In the genomic region with DNA sequence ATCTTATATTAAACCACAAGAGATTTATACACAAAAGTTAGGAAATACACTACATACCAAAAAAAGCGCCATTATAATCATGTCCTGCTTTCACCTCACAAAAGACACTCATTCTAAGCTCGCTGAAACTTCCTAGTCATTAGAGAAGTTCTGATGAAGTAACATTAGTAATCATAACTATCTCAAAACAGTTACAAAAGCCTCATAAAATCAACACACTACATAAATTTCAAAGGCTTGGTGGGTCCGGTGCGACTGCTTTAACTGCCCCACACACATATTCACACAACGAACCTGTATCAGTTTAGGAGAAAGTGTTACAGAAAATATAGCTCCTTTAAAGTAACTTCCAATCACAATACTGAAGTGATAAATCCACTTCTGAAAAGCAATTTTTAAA, we compare ENCODE assay signal across 9 cellular contexts. TPM values are rescaled to one million over a fixed set of nuclear protein-coding genes. Genes with fewer than 3 reads are reported as not detected.
DNase-seq lines count a peak whose midpoint lies in the region; ATAC-seq, FAIRE-seq and TF ChIP-seq lines count a peak whose summit lies in the region.
"Had no signal": no experiment of that assay in that cellular context is flagged by ENCODE, and none has a peak within 500 bp of the region (broad histone marks: within the 10 kb centered on the region; RNA-seq: fewer than 3 reads in every experiment).

No MANE protein-coding gene starts in this region.

- H4K91ac ChIP-seq in H1 (replicated peaks; ENCODE audit: insufficient read length, low read length) (no peak overlapping the region), neuronal stem cell (ENCODE audit: low read depth, low read length, poor library complexity) (no peak overlapping the region)

- TF ChIP-seq POLR2A in H1 (IDR thresholded peaks at IDR 0.05; ENCODE audit: control extremely low read depth in 1 of 2, low read depth in 2 of 2, low read length in 2 of 2), result no peak

- CTCF ChIA-PET in PC-3 (lab: Charles Lee), result no interaction called here
- CTCF ChIA-PET in H1 (lab: Charles Lee; ENCODE audit: partially characterized antibody), result interaction anchor here (0.6 to 0.7 kb wide), 2 partner anchors 623 to 710 kb away, joined by 3 to 4 read pairs; no protein-coding TSS in a partner anchor

- peaks cover 2% of the 10 kb centered on the region; the same call in 1 of the 2 replicates for H3K36me3 ChIP-seq in PC-3 (ENCODE audit: low read depth, low read length)
- peaks cover 0 to 13% (median 0%) of the 10 kb centered on the region in 4 experiments; a peak in 2 of 8 replicates for H3K36me3 ChIP-seq in H1 (ENCODE audit: control insufficient read depth in 2 of 4, insufficient read depth in 4 of 4, low read length in 3 of 4)
- peaks cover 0 to 49% of the 10 kb centered on the region in 2 donors for H3K36me3 ChIP-seq in neuronal stem cell (replicated peaks in 1 of 2; ENCODE audit: control insufficient read depth in 2 of 2, insufficient read depth in 2 of 2, low read length in 2 of 2)

- no peaks in the 10 kb centered on the region for H3K9me2 ChIP-seq in PC-3 (replicated peaks; ENCODE audit: low read length)

- peak overlapping the region; percentile 89 for H3K4me3 ChIP-seq in PC-3 (ENCODE audit: low read length)
- H3K4me3 ChIP-seq in H1 (ENCODE audit: extremely low read depth in 1 of 4, insufficient read depth in 2 of 4, low read depth in 3 of 4, low read length in 4 of 4), result peak overlapping the region; percentile 66 to 98 (median 81); a peak in 7 of 8 replicates
- H3K4me3 ChIP-seq in neuronal stem cell (ENCODE audit: low read length in 2 of 2), result peak overlapping the region; percentile 63 to 78

- H4K5ac ChIP-seq in H1 (ENCODE audit: insufficient read length, low read depth, low read length), result peak overlapping the region; percentile 62

- H4K20me1 ChIP-seq in PC-3 (ENCODE audit: low read length) (0 out of 2 replicates have a peak, but pooled peaks cover 9% of the 10 kb centered on the region), H1 (replicated peaks in 1 of 2; ENCODE audit: control insufficient read depth in 1 of 2, insufficient read depth in 2 of 2, low read length in 2 of 2) (peaks cover 3 to 8% of the 10 kb centered on the region in 2 experiments)

- no peak overlapping the region for H3K56ac ChIP-seq in H1 (replicated peaks; ENCODE audit: insufficient read length, low read depth, low read length)

- H2AK5ac ChIP-seq in H1 (ENCODE audit: low read depth, low read length), result no peak overlapping the region
- no peak overlapping the region for H2AK5ac ChIP-seq in neuronal stem cell (ENCODE audit: low read depth, low read length)

- WGBS in H1 (ENCODE audit: extremely low coverage in 1 of 2, insufficient coverage in 1 of 2, insufficient read length in 1 of 2, insufficient replicate concordance in 2 of 2, low coverage in 1 of 2, low lambda C conversion rate in 2 of 2, missing lambda C conversion rate in 1 of 2), 2 experiments, result 18% methylated on average over 5 of the region's 5 CpGs; no CpG with 5 or more reads in 1 of the 2 experiments
- no CpG with 5 or more reads among the region's 5 CpGs for WGBS in neuronal stem cell (ENCODE audit: extremely low coverage in 2 of 2, insufficient read length in 2 of 2, insufficient replicate concordance in 1 of 2), 2 donors

- FAIRE-seq in H1 (lab: Jason Lieb, UNC), result no peak
- FAIRE-seq: G401.6 had no signal

- no peak overlapping the region for H4K8ac ChIP-seq in H1 (ENCODE audit: extremely low read depth, insufficient read depth, low read length)
- H4K8ac ChIP-seq in neuronal stem cell (ENCODE audit: low read depth, low read length), result no peak overlapping the region

- H2BK12ac ChIP-seq in H1 (ENCODE audit: low read depth, low read length) (no peak overlapping the region), neuronal stem cell (ENCODE audit: low read length) (no peak overlapping the region)

- H2BK120ac ChIP-seq in H1 (replicated peaks; ENCODE audit: low read depth, low read length), result no peak overlapping the region
- H2BK120ac ChIP-seq in neuronal stem cell (ENCODE audit: low read depth, low read length), result no peak overlapping the region

- H3K4ac ChIP-seq in H1 (replicated peaks; ENCODE audit: insufficient read length, low read depth, low read length) (no peak overlapping the region), neuronal stem cell (ENCODE audit: low read length) (no peak overlapping the region)

- DNase-seq in NCI-H446 treated with DMSO at 0.1 percent for 48 hours (lab: John Stamatoyannopoulos, UW) (peak; percentile 5), NCI-H446 (lab: John Stamatoyannopoulos, UW) (no peak), PC-3 (no peak), H1 (ENCODE audit: low read depth in 1 of 2, low spot score in 2 of 2) (no peak), neuronal stem cell (ENCODE audit: low spot score) (no peak)
- no peak for DNase-seq in effector CD8-positive, alpha-beta T cell (lab: John Stamatoyannopoulos, UW)

- H3K27ac ChIP-seq in PC-3 (ENCODE audit: low read length) (peak overlapping the region; percentile 43), H1 (ENCODE audit: low read depth, low read length) (no peak overlapping the region), neuronal stem cell (replicated peaks; ENCODE audit: low read length) (no peak overlapping the region)

- no peaks in the 10 kb centered on the region for H3K9me3 ChIP-seq in PC-3 (ENCODE audit: low read length)
- no peaks in the 10 kb centered on the region for H3K9me3 ChIP-seq in H1 (ENCODE audit: insufficient read depth in 2 of 2, low read depth in 1 of 2, low read length in 1 of 2)
- peaks cover 0 to 35% of the 10 kb centered on the region in 2 donors for H3K9me3 ChIP-seq in neuronal stem cell (replicated peaks in 1 of 2; ENCODE audit: control insufficient read depth in 2 of 2, insufficient read depth in 1 of 2, low read depth in 1 of 2, low read length in 2 of 2)

- BruUV-seq in PC-3 (replicated peaks; lab: Mats Ljungman, UMichigan), result TSS peak; percentile 39

- no peak overlapping the region for H2BK15ac ChIP-seq in H1 (ENCODE audit: low read length)
- no peak overlapping the region for H2BK15ac ChIP-seq in neuronal stem cell (ENCODE audit: low read length)

- H3K79me1 ChIP-seq in H1 (ENCODE audit: low read depth, low read length), result no peaks in the 10 kb centered on the region
- H3K79me1 ChIP-seq in neuronal stem cell (ENCODE audit: low read depth, low read length), result no peaks in the 10 kb centered on the region

- TF ChIP-seq EP300 in H1 (IDR thresholded peaks at IDR 0.05; ENCODE audit: borderline replicate concordance in 1 of 2, low read depth in 2 of 2, low read length in 2 of 2), result no peak

- TF ChIP-seq RAD21 in H1 (IDR thresholded peaks at IDR 0.05 in 1 of 2, conservative IDR thresholded peaks at IDR 0.05 in 1 of 2; ENCODE audit: low read depth in 2 of 2, low read length in 2 of 2), result no peak

- no peak overlapping the region for H3K18ac ChIP-seq in H1 (ENCODE audit: extremely low read depth, low read length)
- no peak overlapping the region for H3K18ac ChIP-seq in neuronal stem cell (ENCODE audit: low read length)

- H2AFZ ChIP-seq in PC-3 (ENCODE audit: low read length) (peak overlapping the region; percentile 50; the same call in 1 of the 2 replicates), H1 (ENCODE audit: low read length) (no peak overlapping the region), neuronal stem cell (ENCODE audit: low read length) (no peak overlapping the region)

- no peak overlapping the region for H3K23ac ChIP-seq in H1 (ENCODE audit: insufficient read length)
- H3K23ac ChIP-seq in neuronal stem cell (ENCODE audit: low read depth, low read length, poor library complexity), result no peak overlapping the region

- H3K4me1 ChIP-seq in PC-3 (ENCODE audit: insufficient read depth, low read length), result peaks cover 11% of the 10 kb centered on the region; the same call in 1 of the 2 replicates
- H3K4me1 ChIP-seq in H1 (replicated peaks in 1 of 4; ENCODE audit: control insufficient read depth in 3 of 4, insufficient read depth in 4 of 4, low read length in 3 of 4), result peaks cover 0 to 12% (median 0%) of the 10 kb centered on the region in 4 experiments; a peak in 1 of 7 replicates
- H3K4me1 ChIP-seq in neuronal stem cell (ENCODE audit: control insufficient read depth in 2 of 2, insufficient read depth in 1 of 2, low read depth in 1 of 2, low read length in 2 of 2), result peaks cover 0 to 6% of the 10 kb centered on the region in 2 donors

- TF ChIP-seq CTCF in PC-3 (conservative IDR thresholded peaks at IDR 0.05; ENCODE audit: low read depth, low read length), result no peak
- no peak for TF ChIP-seq CTCF in H1 (IDR thresholded peaks at IDR 0.05; ENCODE audit: control extremely low read depth in 1 of 3, insufficient read depth in 1 of 3, low read depth in 1 of 3, low read length in 3 of 3)

- H2BK5ac ChIP-seq in H1 (ENCODE audit: low read depth, low read length), result no peak overlapping the region
- H2BK5ac ChIP-seq in neuronal stem cell (ENCODE audit: low read length), result no peak overlapping the region

- ATAC-seq in PC-3 (no peak), GM19397 (IDR thresholded peaks at IDR 0.05; ENCODE audit: unreplicated experiment) (no peak), HG02981 (IDR thresholded peaks at IDR 0.05; ENCODE audit: unreplicated experiment) (no peak)

- peaks cover 3% of the 10 kb centered on the region for H3K23me2 ChIP-seq in H1 (ENCODE audit: low read depth, low read length)

- intact Hi-C loops in PC-3 (cut with micrococcal nuclease), result loop anchor here (2.0 to 10.0 kb wide), 3 partner anchors 99 to 461 kb away; a partner anchor contains a TSS

- H3K9ac ChIP-seq in PC-3 (ENCODE audit: low read length) (peak overlapping the region; percentile 71), H1 (replicated peaks in 1 of 4; ENCODE audit: extremely low read depth in 1 of 4, low read depth in 3 of 4, low read length in 3 of 4) (peak overlapping the region in 2 of 4 experiments; percentile 53 to 61; a peak in 3 of 7 replicates), neuronal stem cell (ENCODE audit: low read depth, low read length, poor library complexity) (no peak overlapping the region)

- peaks cover 59% of the 10 kb centered on the region for H3K79me2 ChIP-seq in PC-3 (ENCODE audit: low read length)
- peaks cover 4 to 56% of the 10 kb centered on the region in 2 experiments; a peak in 3 of 4 replicates for H3K79me2 ChIP-seq in H1 (ENCODE audit: control insufficient read depth in 1 of 2, insufficient read depth in 2 of 2, low read length in 2 of 2)

- no peaks in the 10 kb centered on the region for H3K27me3 ChIP-seq in PC-3 (ENCODE audit: low read length)
- H3K27me3 ChIP-seq in H1 (replicated peaks in 1 of 4; ENCODE audit: control insufficient read depth in 3 of 4, extremely low read depth in 1 of 4, insufficient read depth in 3 of 4, low read length in 3 of 4), result peaks cover 0 to 1% (median 0%) of the 10 kb centered on the region in 4 experiments; a peak in 1 of 7 replicates
- H3K27me3 ChIP-seq in neuronal stem cell (ENCODE audit: control insufficient read depth in 3 of 3, insufficient read depth in 3 of 3, low read depth in 1 of 3, low read length in 3 of 3), result no peaks in the 10 kb centered on the region

- H3K4me2 ChIP-seq in PC-3 (ENCODE audit: low read length), result peak overlapping the region; percentile 96
- peak overlapping the region; percentile 44 to 68 for H3K4me2 ChIP-seq in H1 (ENCODE audit: insufficient read depth in 1 of 2, low read depth in 2 of 2, low read length in 2 of 2)
- peak overlapping the region; percentile 18 for H3K4me2 ChIP-seq in neuronal stem cell (ENCODE audit: insufficient read depth, low read length, poor library complexity, severe bottlenecking)

- H3K14ac ChIP-seq in H1 (ENCODE audit: insufficient read length) (no peak overlapping the region), neuronal stem cell (ENCODE audit: low read length) (no peak overlapping the region)

- no peaks in the 10 kb centered on the region for H3F3A ChIP-seq in PC-3 (ENCODE audit: low read length, unreplicated experiment)

- POLR2A ChIA-PET in PC-3 (lab: Charles Lee; ENCODE audit: unreplicated experiment), result interaction anchor here (0.6 kb wide), 1 partner anchor 24 kb away, joined by 3 read pairs; no protein-coding TSS in a partner anchor
- POLR2A ChIA-PET in H1 (lab: Charles Lee; ENCODE audit: partially characterized antibody), result interaction anchor here (0.8 to 4.0 kb wide), 6 partner anchors 9 to 799 kb away, joined by 3 to 20 read pairs (median 6); no protein-coding TSS in a partner anchor

- no peak overlapping the region for H2BK20ac ChIP-seq in H1 (ENCODE audit: low read length)

RNA-seq across cellular contexts. Expression of a gene that starts 1.9 kb away (rescaled TPM):
- total RNA-seq in PC-3 (2014; rRNA removed), result 20.8 and 21.2 TPM in 2 replicates
- 54.2 and 56.2 TPM in 2 replicates for total RNA-seq in H1 (2021; fragmentation: NEBNext Ultra II Directional; extraction: Animal tissue kit (Norgen Biotek cat#: 25700))
- polyA plus RNA-seq in H1 (2011; rRNA removed), result 5.1 and 7.3 TPM in 2 replicates
- polyA plus RNA-seq in H1 (2011; cell fraction: cytosol; rRNA removed), result 10.3 TPM
- polyA plus RNA-seq in H1 (2011; cell fraction: nucleus; rRNA removed), result 14.7 TPM
- polyA plus RNA-seq in H1 (2012, experiment 1 of 2), result 15.0 to 30.6 TPM (median 18.4 TPM) in 4 replicates
- polyA plus RNA-seq in H1 (2012, experiment 2 of 2), result 1.6 TPM
- 25.2 TPM for polyA plus RNA-seq in H1 (2013, experiment 1 of 2)
- polyA plus RNA-seq in H1 (2013, experiment 2 of 2), result 21.2 TPM
- 46.0 and 65.2 TPM in 2 replicates for polyA minus RNA-seq in H1 (2011; rRNA and poly(A)+ RNA removed)
- 33.5 TPM for polyA minus RNA-seq in H1 (2011; cell fraction: cytosol; rRNA and poly(A)+ RNA removed)
- polyA minus RNA-seq in H1 (2011; cell fraction: nucleus; rRNA and poly(A)+ RNA removed), result 141 TPM
- polyA plus RNA-seq in neuronal stem cell (2013, experiment 1 of 2), result 34.9 TPM
- polyA plus RNA-seq in neuronal stem cell (2013, experiment 2 of 2), result 37.0 TPM

Comparison
In these comparisons a context has a peak if more than half of its experiments do, and no peak if none do; other contexts are left out.
1. H3K4me2 ChIP-seq: peak in every context shown above with its lines; median percentile 96 in PC-3; 56 in H1; 18 in neuronal stem cell.